ENCODE assay signal across 9 cellular contexts in genomic region chr10:624605-625334, GRCh38.
DNase-seq lines count a peak whose midpoint lies in the region; ATAC-seq and TF ChIP-seq lines count a peak whose summit lies in the region.
"Had no signal": no experiment of that assay in that cellular context is flagged by ENCODE, and none has a peak within 500 bp of the region (broad histone marks: within the 10 kb centered on the region; RNA-seq: fewer than 3 reads in every experiment).

No MANE protein-coding gene starts in this region.

- peak overlapping the region; percentile 85 for H2BK5ac ChIP-seq in mesenchymal stem cell (ENCODE audit: low read depth, low read length, poor library complexity, severe bottlenecking)

- peak overlapping the region; percentile 90 for H2BK120ac ChIP-seq in mesenchymal stem cell (ENCODE audit: low read depth, low read length)

- peak overlapping the region; percentile 85 for H3K27ac ChIP-seq in mesenchymal stem cell (ENCODE audit: low read length, poor library complexity, severe bottlenecking)

- H3K23ac ChIP-seq in mesenchymal stem cell (ENCODE audit: low read length in 2 of 2), result peak overlapping the region in 1 of 2 experiments; percentile 85

- ATAC-seq in GM21723 (IDR thresholded peaks at IDR 0.05; ENCODE audit: unreplicated experiment), result no peak
- ATAC-seq in HG03039 (IDR thresholded peaks at IDR 0.05; ENCODE audit: unreplicated experiment), result no peak

- peak overlapping the region; percentile 69 for H2AK5ac ChIP-seq in mesenchymal stem cell (ENCODE audit: low read length, severe bottlenecking)

- H2BK15ac ChIP-seq in mesenchymal stem cell (ENCODE audit: low read depth, poor library complexity, severe bottlenecking), result no peak overlapping the region

- TF ChIP-seq CTCF in epithelial cell of esophagus (IDR thresholded peaks at IDR 0.05; ENCODE audit: insufficient read depth, low read depth, low read length, missing control alignments) (no peak), type B pancreatic cell (conservative IDR thresholded peaks at IDR 0.05) (no peak), GM13977 (IDR thresholded peaks at IDR 0.05; ENCODE audit: extremely low read depth, insufficient read depth, missing control alignments) (no peak)

- H3K9me3 ChIP-seq in mesenchymal stem cell (ENCODE audit: control insufficient read depth, low read length), result no peaks in the 10 kb centered on the region

- peak overlapping the region; percentile 97 for H3K27ac Mint-ChIP-seq in type B pancreatic cell
- H3K27ac Mint-ChIP-seq: activated naive CD4-positive, alpha-beta T cell treated with anti-CD3 and anti-CD28 coated beads, Interleukin-2, amount 50 U/mL, for 24 hours had no signal

- WGBS in mesenchymal stem cell, result 13% methylated on average over 35 of the region's 35 CpGs

- peak overlapping the region; percentile 79 to 97 for H3K4ac ChIP-seq in mesenchymal stem cell (ENCODE audit: low read depth in 1 of 2, low read length in 2 of 2)

- peak overlapping the region; percentile 93 to 98 for H3K18ac ChIP-seq in mesenchymal stem cell (ENCODE audit: low read depth in 1 of 2, low read length in 2 of 2)

- H3K27me3 ChIP-seq in mesenchymal stem cell (ENCODE audit: control insufficient read depth in 1 of 2, insufficient read depth in 1 of 2, low read length in 2 of 2), result no peaks in the 10 kb centered on the region

- peak overlapping the region in 1 of 2 experiments; percentile 93 for H3K14ac ChIP-seq in mesenchymal stem cell (ENCODE audit: low read length in 2 of 2)

- peaks cover 54% of the 10 kb centered on the region for H3K4me1 Mint-ChIP-seq in type B pancreatic cell (ENCODE audit: unreplicated experiment)

- H2AFZ ChIP-seq in mesenchymal stem cell (ENCODE audit: low read depth, low read length), result no peak overlapping the region

- H3K79me1 ChIP-seq in mesenchymal stem cell (replicated peaks; ENCODE audit: low read length, poor library complexity, severe bottlenecking), result peaks cover 54% of the 10 kb centered on the region

- H3K9ac ChIP-seq in mesenchymal stem cell (ENCODE audit: low read length), result peak overlapping the region; percentile 86

- H2BK12ac ChIP-seq in mesenchymal stem cell (ENCODE audit: low read length in 2 of 2), result peak overlapping the region; percentile 94 to 96

- H4K8ac ChIP-seq in mesenchymal stem cell (ENCODE audit: low read length), result peak overlapping the region; percentile 90

- no peak overlapping the region for H3K4me3 ChIP-seq in epithelial cell of esophagus (ENCODE audit: low read length)
- peak overlapping the region in 1 of 2 experiments; percentile 65 for H3K4me3 ChIP-seq in mesenchymal stem cell (ENCODE audit: insufficient read depth in 1 of 2, low read depth in 1 of 2, low read length in 2 of 2)

- no peaks in the 10 kb centered on the region for H3K27me3 Mint-ChIP-seq in type B pancreatic cell

- H3K36me3 Mint-ChIP-seq in type B pancreatic cell, result peaks cover 16% of the 10 kb centered on the region
- H3K36me3 Mint-ChIP-seq: activated naive CD4-positive, alpha-beta T cell treated with anti-CD3 and anti-CD28 coated beads, Interleukin-2, amount 50 U/mL, for 24 hours had no signal

- peaks cover 17 to 24% of the 10 kb centered on the region in 2 experiments for H3K36me3 ChIP-seq in mesenchymal stem cell (ENCODE audit: control insufficient read depth in 1 of 2, insufficient read depth in 2 of 2, low read depth in 1 of 2, low read length in 2 of 2)

- peak overlapping the region; percentile 86 for H3K4me3 Mint-ChIP-seq in type B pancreatic cell
- H3K4me3 Mint-ChIP-seq: activated naive CD4-positive, alpha-beta T cell treated with anti-CD3 and anti-CD28 coated beads, Interleukin-2, amount 50 U/mL, for 24 hours had no signal

- peak overlapping the region; percentile 58 for H3K4me2 ChIP-seq in mesenchymal stem cell (ENCODE audit: low read length, poor library complexity, severe bottlenecking)

- H3K4me1 ChIP-seq in mesenchymal stem cell (ENCODE audit: control insufficient read depth, insufficient read depth, low read depth, low read length), result peaks cover 38% of the 10 kb centered on the region

- DNase-seq in D341Med (ENCODE audit: low spot score), result peak; percentile 69
- DNase-seq in NCI-H748 treated with DMSO at 0.1 percent for 48 hours (lab: John Stamatoyannopoulos, UW), result peak; percentile 56
- DNase-seq in epithelial cell of esophagus (ENCODE audit: low read depth), result peak; percentile 30
- DNase-seq in mesenchymal stem cell, result peak; percentile 96
- DNase-seq in type B pancreatic cell (ENCODE audit: extremely low spot score, unreplicated experiment), result no peak
- DNase-seq in GM13977 (ENCODE audit: low spot score), result no peak

- no peaks in the 10 kb centered on the region for H3K9me3 Mint-ChIP-seq in type B pancreatic cell
- H3K9me3 Mint-ChIP-seq: activated naive CD4-positive, alpha-beta T cell treated with anti-CD3 and anti-CD28 coated beads, Interleukin-2, amount 50 U/mL, for 24 hours had no signal

- in situ Hi-C loops in GM13977 (cut with MboI; ENCODE audit: low pct_unique_long_range_greater_than_20kb, low sequenced_read_pairs, unreplicated experiment), result no loop called here

- H4K91ac ChIP-seq in mesenchymal stem cell (ENCODE audit: low read length), result peak overlapping the region; percentile 98

Comparison
In these comparisons a context has a peak if more than half of its experiments do, and no peak if none do; other contexts are left out.
1. DNase-seq: peak in D341Med (single experiment), NCI-H748 treated with DMSO at 0.1 percent for 48 hours (single experiment), epithelial cell of esophagus (single experiment) and mesenchymal stem cell (single experiment); none in type B pancreatic cell (single experiment) and GM13977 (single experiment).